Comparison of ENCODE assay signal across 2 cellular contexts in the genomic region with DNA sequence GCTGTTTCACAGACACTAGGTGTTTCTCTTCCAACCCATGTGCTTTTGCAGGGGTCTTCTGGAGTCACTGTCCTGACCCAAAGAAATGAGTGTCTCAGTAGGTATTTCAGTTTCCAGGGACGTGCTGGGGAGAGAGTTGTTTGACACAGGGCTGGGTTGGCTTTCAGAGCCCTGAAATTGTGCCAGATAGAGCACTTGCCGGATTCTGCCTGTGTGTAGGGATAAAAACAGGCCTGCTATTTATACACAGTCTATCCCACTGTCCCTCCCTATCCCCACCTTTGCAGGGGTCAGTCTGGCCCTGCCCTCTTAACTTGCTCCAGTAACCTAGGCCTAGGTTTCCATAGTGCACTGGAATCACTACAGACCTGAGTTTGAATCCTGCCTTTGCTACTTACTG.
TF ChIP-seq lines count a peak whose summit lies in the region.

No MANE protein-coding gene starts in this region.

TF ChIP-seq in K562, 482 proteins besides CTCF, POLR2A, EP300 and RAD21:
- TF ChIP-seq EP400 (IDR thresholded peaks at IDR 0.05), result 0 out of 2 replicates have a peak, but pooled peaks have one; percentile 1
- no peak for TF ChIP-seq FOXA3 (CRISPR knock-in tag; conservative IDR thresholded peaks at IDR 0.05 in 1 of 2, IDR thresholded peaks at IDR 0.05 in 1 of 2)

TF ChIP-seq in liver, 16 proteins besides CTCF, POLR2A, EP300 and RAD21:
- TF ChIP-seq RXRA (IDR thresholded peaks at IDR 0.05) (no peak), NR2F2 (IDR thresholded peaks at IDR 0.05) (no peak)
